In genomic region chr20:58892126-58892931, GRCh38 we compare ENCODE assay signal across 8 cellular contexts. TPM values are rescaled to one million over a fixed set of nuclear protein-coding genes. Genes with fewer than 3 reads are reported as not detected.
DNase-seq lines count a peak whose midpoint lies in the region; ATAC-seq and TF ChIP-seq lines count a peak whose summit lies in the region.

No MANE protein-coding gene starts in this region.

- H4K20me1 ChIP-seq in fibroblast of lung (ENCODE audit: control insufficient read depth, extremely low read depth, insufficient read depth, low read length): no peaks in the 10 kb centered on the region

- H3K27ac ChIP-seq in fibroblast of lung (ENCODE audit: insufficient read depth, low read length): peak overlapping the region; percentile 83

- ATAC-seq in natural killer cell: peak in 2 of 3 donors; percentile 8 to 22
- peak; percentile 37 for ATAC-seq in stimulated activated naive CD8-positive, alpha-beta T cell treated with anti-CD3 and anti-CD28 coated beads, Interleukin-15, amount 100 ng/mL, for 72 hours
- ATAC-seq in GM21576 (IDR thresholded peaks at IDR 0.05; ENCODE audit: unreplicated experiment): no peak

- H3K4me3 ChIP-seq in fibroblast of lung (replicated peaks in 1 of 4; ENCODE audit: control extremely low read depth in 1 of 4, insufficient read depth in 1 of 4, low read depth in 3 of 4, low read length in 4 of 4): peak overlapping the region; percentile 69 to 89 (median 85)

- H3K27me3 Mint-ChIP-seq in activated T-helper 1 cell treated with anti-CD3 and anti-CD28 coated beads, Interleukin-12 subunit alpha, Interleukin-12 subunit beta, Interleukin-2, Interleukin-4 antibody, amounts not matched to agents 30 ng/mL and 10 ng/mL and 1 ng/mL, durations not matched to agents 14 hours and 24 hours and 36 hours (ENCODE audit: insufficient read depth): no peaks in the 10 kb centered on the region
- H3K27me3 Mint-ChIP-seq in natural killer cell (ENCODE audit: low read depth in 2 of 2): no peaks in the 10 kb centered on the region
- H3K27me3 Mint-ChIP-seq in stimulated activated naive CD8-positive, alpha-beta T cell treated with anti-CD3 and anti-CD28 coated beads, Interleukin-15, amount 100 ng/mL, for 72 hours: no peaks in the 10 kb centered on the region

- no peaks in the 10 kb centered on the region for H3K9me3 ChIP-seq in fibroblast of lung (ENCODE audit: control insufficient read depth, insufficient read depth, low read depth, low read length)

- H3K27me3 ChIP-seq in fibroblast of lung (ENCODE audit: control insufficient read depth, insufficient read depth, low read length): peaks cover 3% of the 10 kb centered on the region

- peak overlapping the region; percentile 77 for H3K9ac ChIP-seq in fibroblast of lung (ENCODE audit: insufficient read depth, low read length)

- H3K4me2 ChIP-seq in fibroblast of lung (ENCODE audit: extremely low read depth, insufficient read depth, low read length): peak overlapping the region; percentile 97

- intact Hi-C loops in activated T-helper 1 cell treated with anti-CD3 and anti-CD28 coated beads, Interleukin-12 subunit alpha, Interleukin-12 subunit beta, Interleukin-2, Interleukin-4 antibody, amounts not matched to agents 30 ng/mL and 10 ng/mL and 1 ng/mL, durations not matched to agents 14 hours and 24 hours and 36 hours (cut with micrococcal nuclease): loop anchor here (5.0 to 10.0 kb wide), 3 partner anchors 275 to 658 kb away; partner anchors contain the start of gene RAB22A
- intact Hi-C loops in natural killer cell (cut with micrococcal nuclease): loop anchor here (5.0 to 10.0 kb wide), 2 partner anchors 240 to 272 kb away; partner anchors contain the start of genes STX16 and ZNF831

- TF ChIP-seq CTCF in fibroblast of lung (conservative IDR thresholded peaks at IDR 0.05 in 1 of 2, IDR thresholded peaks at IDR 0.05 in 1 of 2; ENCODE audit: low read depth in 1 of 2, low read length in 2 of 2): no peak
- TF ChIP-seq CTCF in natural killer cell (IDR thresholded peaks at IDR 0.05): no peak

- DNase-seq in EL (peak; percentile 69), HUDEP-2 (lab: John Stamatoyannopoulos, UW; ENCODE audit: unreplicated experiment in 76 of 76) (peak in 56 of 76 experiments; percentile 15 to 79 (median 56)), OCI-M1 (lab: John Stamatoyannopoulos, UW) (peak; percentile 84), fibroblast of lung (ENCODE audit: low read depth in 2 of 2) (peak; percentile 60 to 73), natural killer cell (peak; percentile 63)
- peak; percentile 58 for DNase-seq in activated T-helper 1 cell treated with anti-CD3 and anti-CD28 coated beads, Interleukin-12 subunit alpha, Interleukin-12 subunit beta, Interleukin-2, Interleukin-4 antibody, amounts not matched to agents 30 ng/mL and 10 ng/mL and 1 ng/mL, durations not matched to agents 14 hours and 24 hours and 36 hours (ENCODE audit: low spot score)
- peak; percentile 72 to 78 for DNase-seq in stimulated activated naive CD8-positive, alpha-beta T cell treated with anti-CD3 and anti-CD28 coated beads, Interleukin-15, amount 100 ng/mL, for 72 hours

- peaks cover 54% of the 10 kb centered on the region for H3K79me2 ChIP-seq in fibroblast of lung (ENCODE audit: control insufficient read depth, insufficient read depth, low read length)

- peaks cover 24% of the 10 kb centered on the region for H3K36me3 Mint-ChIP-seq in activated T-helper 1 cell treated with anti-CD3 and anti-CD28 coated beads, Interleukin-12 subunit alpha, Interleukin-12 subunit beta, Interleukin-2, Interleukin-4 antibody, amounts not matched to agents 30 ng/mL and 10 ng/mL and 1 ng/mL, durations not matched to agents 14 hours and 24 hours and 36 hours (ENCODE audit: low read depth)
- no peaks in the 10 kb centered on the region for H3K36me3 Mint-ChIP-seq in natural killer cell

- no peaks in the 10 kb centered on the region for H3K36me3 ChIP-seq in fibroblast of lung (ENCODE audit: control insufficient read depth, insufficient read depth, low read length)

- peaks cover 20% of the 10 kb centered on the region for H3K4me1 ChIP-seq in fibroblast of lung (ENCODE audit: control insufficient read depth, extremely low read depth, insufficient read depth, low read length)

- H2AFZ ChIP-seq in fibroblast of lung (ENCODE audit: low read length): no peak overlapping the region

- peak overlapping the region; percentile 99 for H3K27ac Mint-ChIP-seq in activated T-helper 1 cell treated with anti-CD3 and anti-CD28 coated beads, Interleukin-12 subunit alpha, Interleukin-12 subunit beta, Interleukin-2, Interleukin-4 antibody, amounts not matched to agents 30 ng/mL and 10 ng/mL and 1 ng/mL, durations not matched to agents 14 hours and 24 hours and 36 hours
- H3K27ac Mint-ChIP-seq in natural killer cell: peak overlapping the region; percentile 90 to 97
- peak overlapping the region; percentile 97 to 99 for H3K27ac Mint-ChIP-seq in stimulated activated naive CD8-positive, alpha-beta T cell treated with anti-CD3 and anti-CD28 coated beads, Interleukin-15, amount 100 ng/mL, for 72 hours

- H3K9me3 Mint-ChIP-seq in activated T-helper 1 cell treated with anti-CD3 and anti-CD28 coated beads, Interleukin-12 subunit alpha, Interleukin-12 subunit beta, Interleukin-2, Interleukin-4 antibody, amounts not matched to agents 30 ng/mL and 10 ng/mL and 1 ng/mL, durations not matched to agents 14 hours and 24 hours and 36 hours: no peaks in the 10 kb centered on the region
- no peaks in the 10 kb centered on the region for H3K9me3 Mint-ChIP-seq in natural killer cell
- H3K9me3 Mint-ChIP-seq in stimulated activated naive CD8-positive, alpha-beta T cell treated with anti-CD3 and anti-CD28 coated beads, Interleukin-15, amount 100 ng/mL, for 72 hours: no peaks in the 10 kb centered on the region

- peak overlapping the region; percentile 98 for H3K4me3 Mint-ChIP-seq in activated T-helper 1 cell treated with anti-CD3 and anti-CD28 coated beads, Interleukin-12 subunit alpha, Interleukin-12 subunit beta, Interleukin-2, Interleukin-4 antibody, amounts not matched to agents 30 ng/mL and 10 ng/mL and 1 ng/mL, durations not matched to agents 14 hours and 24 hours and 36 hours
- H3K4me3 Mint-ChIP-seq in natural killer cell: peak overlapping the region; percentile 96
- H3K4me3 Mint-ChIP-seq in stimulated activated naive CD8-positive, alpha-beta T cell treated with anti-CD3 and anti-CD28 coated beads, Interleukin-15, amount 100 ng/mL, for 72 hours: peak overlapping the region; percentile 97 to 99

- peaks cover 55% of the 10 kb centered on the region for H3K4me1 Mint-ChIP-seq in activated T-helper 1 cell treated with anti-CD3 and anti-CD28 coated beads, Interleukin-12 subunit alpha, Interleukin-12 subunit beta, Interleukin-2, Interleukin-4 antibody, amounts not matched to agents 30 ng/mL and 10 ng/mL and 1 ng/mL, durations not matched to agents 14 hours and 24 hours and 36 hours (ENCODE audit: low read depth)
- H3K4me1 Mint-ChIP-seq in natural killer cell: peaks cover 51 to 58% of the 10 kb centered on the region in 2 donors
- H3K4me1 Mint-ChIP-seq in stimulated activated naive CD8-positive, alpha-beta T cell treated with anti-CD3 and anti-CD28 coated beads, Interleukin-15, amount 100 ng/mL, for 72 hours: peaks cover 54% of the 10 kb centered on the region

RNA-seq across cellular contexts. Expression of gene GNAS, which starts 39.8 kb away (rescaled TPM):
- 498 and 505 TPM in 2 replicates for total RNA-seq in activated T-helper 1 cell treated with anti-CD3 and anti-CD28 coated beads, Interleukin-12 subunit alpha, Interleukin-12 subunit beta, Interleukin-2, Interleukin-4 antibody, amounts not matched to agents 30 ng/mL and 10 ng/mL and 1 ng/mL, durations not matched to agents 14 hours and 24 hours and 36 hours
- total RNA-seq in fibroblast of lung (256 and 421 TPM in 2 replicates), natural killer cell (100 to 1,000 TPM; 530 to 823 (median 582) TPM)
- polyA plus RNA-seq in fibroblast of lung: 1,357 and 1,384 TPM in 2 replicates
- 970 and 1,051 TPM in 2 replicates for polyA plus RNA-seq in fibroblast of lung (2012)
- 2,729 and 3,468 TPM in 2 replicates for polyA minus RNA-seq in fibroblast of lung (ENCODE audit: low replicate concordance)

RNA-seq across cellular contexts. Expression of gene GNAS-AS1, which starts 41.6 kb away (rescaled TPM):
- 1.4 and 1.7 TPM in 2 replicates for total RNA-seq in activated T-helper 1 cell treated with anti-CD3 and anti-CD28 coated beads, Interleukin-12 subunit alpha, Interleukin-12 subunit beta, Interleukin-2, Interleukin-4 antibody, amounts not matched to agents 30 ng/mL and 10 ng/mL and 1 ng/mL, durations not matched to agents 14 hours and 24 hours and 36 hours
- 0.33 and 0.51 TPM in 2 replicates for total RNA-seq in fibroblast of lung
- polyA plus RNA-seq in fibroblast of lung: 0.28 and 0.32 TPM in 2 replicates
- 0.59 and 0.74 TPM in 2 replicates for polyA plus RNA-seq in fibroblast of lung (2012)
- polyA minus RNA-seq in fibroblast of lung (ENCODE audit: low replicate concordance): not detected in 2 replicates
- total RNA-seq in natural killer cell: under 1 TPM in 2 of 3 donors, not detected in 1; 0.60 to 0.66 TPM
